10 cellular contexts compared by ENCODE assay signal in the genomic region with DNA sequence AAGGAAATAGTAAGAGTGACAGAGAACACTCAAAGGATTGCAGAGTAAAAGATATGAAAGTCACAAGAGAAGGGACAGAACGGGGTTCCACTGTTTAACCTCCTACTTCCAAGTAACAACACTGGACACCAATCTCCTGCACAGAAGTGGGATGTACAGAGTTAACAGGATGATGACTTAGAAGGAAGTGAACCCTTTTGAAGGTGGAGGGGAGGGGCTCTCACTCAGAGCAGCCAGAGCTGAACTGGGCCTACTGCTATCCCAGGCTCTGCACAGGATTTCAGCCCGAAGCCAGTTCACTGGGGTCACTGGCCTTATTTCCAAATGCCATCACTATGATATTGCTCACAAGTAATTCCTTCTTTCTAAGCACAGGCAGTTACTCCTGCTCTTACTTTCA.
DNase-seq lines count a peak whose midpoint lies in the region; ATAC-seq, FAIRE-seq and TF ChIP-seq lines count a peak whose summit lies in the region.
"Had no signal": no experiment of that assay in that cellular context is flagged by ENCODE, and none has a peak within 500 bp of the region (broad histone marks: within the 10 kb centered on the region; RNA-seq: fewer than 3 reads in every experiment).

No MANE protein-coding gene starts in this region.

- TF ChIP-seq CTCF in A549 (IDR thresholded peaks at IDR 0.05) (no peak), brain (conservative IDR thresholded peaks at IDR 0.05) (no peak), lung (IDR thresholded peaks at IDR 0.05; ENCODE audit: control extremely low read depth, extremely low read depth) (no peak), testis (IDR thresholded peaks at IDR 0.05) (no peak)

- peaks cover 39% of the 10 kb centered on the region for H3K4me1 ChIP-seq in A549
- peaks cover 3 to 9% of the 10 kb centered on the region in 2 donors for H3K4me1 ChIP-seq in lung (ENCODE audit: control insufficient read depth in 2 of 2, insufficient read depth in 2 of 2, low read length in 2 of 2)
- H3K4me1 ChIP-seq in testis, result peaks cover 4% of the 10 kb centered on the region

- CTCF ChIA-PET in A549 (lab: Yijun Ruan, JAX), result no interaction called here

- intact Hi-C loops in testis (cut with DNase I; ENCODE audit: low total_unique reads), result no loop called here

- no peaks in the 10 kb centered on the region for H3K36me3 Mint-ChIP-seq in brain

- H3K36me3 ChIP-seq in lung (ENCODE audit: control insufficient read depth in 2 of 2, insufficient read depth in 2 of 2, low read length in 2 of 2), result no peaks in the 10 kb centered on the region
- no peaks in the 10 kb centered on the region for H3K36me3 ChIP-seq in testis (ENCODE audit: low read depth, missing control alignments)
- H3K36me3 ChIP-seq: neutrophil had no signal

- H3K27ac Mint-ChIP-seq in brain, result peak overlapping the region in 3 of 5 experiments; percentile 71 to 85 (median 84)

- H3K9me3 Mint-ChIP-seq in brain, result no peaks in the 10 kb centered on the region

- POLR2A ChIA-PET in A549 (lab: Yijun Ruan, JAX), result no interaction called here

- H3K4me3 Mint-ChIP-seq in brain, result peak overlapping the region in 2 of 5 experiments; percentile 16 to 50

- H3K4me3 ChIP-seq in A549, result no peak overlapping the region
- no peak overlapping the region for H3K4me3 ChIP-seq in lung
- no peak overlapping the region for H3K4me3 ChIP-seq in testis

- TF ChIP-seq POLR2A in A549 (IDR thresholded peaks at IDR 0.05; ENCODE audit: low read length) (no peak), testis (IDR thresholded peaks at IDR 0.05) (no peak)

- FAIRE-seq in A549 (lab: Jason Lieb, UNC), result no peak

- TF ChIP-seq RAD21 in A549 (conservative IDR thresholded peaks at IDR 0.05 in 1 of 2, IDR thresholded peaks at IDR 0.05 in 1 of 2), result no peak

- H3K4me1 Mint-ChIP-seq in brain, result peaks cover 72% of the 10 kb centered on the region

- H3K27ac ChIP-seq in A549, result peak overlapping the region in 1 of 2 experiments; percentile 60; a peak in 2 of 6 replicates
- H3K27ac ChIP-seq in lung (ENCODE audit: low read depth in 1 of 2, low read length in 1 of 2), result peak overlapping the region; percentile 35 to 76
- peak overlapping the region in 1 of 2 donors; percentile 6 for H3K27ac ChIP-seq in testis
- H3K27ac ChIP-seq: neutrophil had no signal

- DNase-seq in A549 (ENCODE audit: low read depth in 1 of 2, low spot score in 1 of 2) (peak in 1 of 2 experiments; percentile 35), lung (ENCODE audit: low spot score) (no peak), mucosa of gallbladder (ENCODE audit: low spot score) (no peak), NCI-H345 treated with DMSO at 0.1 percent for 48 hours (lab: John Stamatoyannopoulos, UW; ENCODE audit: unreplicated experiment) (no peak), NCI-H2029 (lab: John Stamatoyannopoulos, UW) (no peak), testis (no peak)
- DNase-seq: GDM1 had no signal

- no peaks in the 10 kb centered on the region for H3K9me3 ChIP-seq in A549
- H3K9me3 ChIP-seq in lung (ENCODE audit: control insufficient read depth in 2 of 2, insufficient read depth in 1 of 2, low read length in 1 of 2), result no peaks in the 10 kb centered on the region
- no peaks in the 10 kb centered on the region for H3K9me3 ChIP-seq in testis
- H3K9me3 ChIP-seq: neutrophil had no signal

- WGBS in A549 (ENCODE audit: missing lambda C conversion rate), result 33% methylated on average over 2 of the region's 2 CpGs
- WGBS in lung, 2 donors, result 23 to 33% methylated on average over 2 of the region's 2 CpGs
- WGBS in testis, 2 donors, result 48 to 52% methylated on average over 2 of the region's 2 CpGs

- ATAC-seq in A549 (peak in 1 of 2 experiments; percentile 77; a peak in 4 of 6 replicates), HG02798 (IDR thresholded peaks at IDR 0.05; ENCODE audit: poor library complexity, unreplicated experiment) (peak; percentile 37), lung (ENCODE audit: insufficient read depth, low FRiP score) (no peak)

- no peak for TF ChIP-seq EP300 in A549 (IDR thresholded peaks at IDR 0.05)

- H3K27me3 ChIP-seq in lung (ENCODE audit: control insufficient read depth, insufficient read depth) (no peaks in the 10 kb centered on the region), testis (no peaks in the 10 kb centered on the region)
- H3K27me3 ChIP-seq: neutrophil had no signal

- H3K4me2 ChIP-seq in A549, result peak overlapping the region; percentile 10; the same call in 1 of the 3 replicates

- H3K27me3 Mint-ChIP-seq in brain, result no peaks in the 10 kb centered on the region

TF ChIP-seq in A549, 52 proteins besides CTCF, POLR2A, EP300 and RAD21:
- TF ChIP-seq, protein P1, sequence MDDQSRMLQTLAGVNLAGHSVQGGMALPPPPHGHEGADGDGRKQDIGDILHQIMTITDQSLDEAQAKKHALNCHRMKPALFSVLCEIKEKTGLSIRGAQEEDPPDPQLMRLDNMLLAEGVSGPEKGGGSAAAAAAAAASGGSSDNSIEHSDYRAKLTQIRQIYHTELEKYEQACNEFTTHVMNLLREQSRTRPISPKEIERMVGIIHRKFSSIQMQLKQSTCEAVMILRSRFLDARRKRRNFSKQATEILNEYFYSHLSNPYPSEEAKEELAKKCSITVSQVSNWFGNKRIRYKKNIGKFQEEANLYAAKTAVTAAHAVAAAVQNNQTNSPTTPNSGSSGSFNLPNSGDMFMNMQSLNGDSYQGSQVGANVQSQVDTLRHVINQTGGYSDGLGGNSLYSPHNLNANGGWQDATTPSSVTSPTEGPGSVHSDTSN (IDR thresholded peaks at IDR 0.05), result no peak
- TF ChIP-seq EHF (CRISPR knock-in tag; IDR thresholded peaks at IDR 0.05) (no peak), RCOR1 (IDR thresholded peaks at IDR 0.05; ENCODE audit: low read depth, low read length) (no peak), RARB (CRISPR knock-in tag; IDR thresholded peaks at IDR 0.05) (no peak), FOSL2 (IDR thresholded peaks at IDR 0.05) (no peak), FOSL2 (CRISPR knock-in tag; IDR thresholded peaks at IDR 0.05) (no peak), NR3C1 (IDR thresholded peaks at IDR 0.05) (no peak), NFE2L2 (conservative IDR thresholded peaks at IDR 0.05; ENCODE audit: low read length) (no peak), KDM1A (IDR thresholded peaks at IDR 0.05; ENCODE audit: low read depth) (no peak), HOXB13 (CRISPR knock-in tag; IDR thresholded peaks at IDR 0.05; ENCODE audit: low read depth) (no peak), FOSB (CRISPR knock-in tag; IDR thresholded peaks at IDR 0.05) (no peak)
- TF ChIP-seq, protein P2, sequence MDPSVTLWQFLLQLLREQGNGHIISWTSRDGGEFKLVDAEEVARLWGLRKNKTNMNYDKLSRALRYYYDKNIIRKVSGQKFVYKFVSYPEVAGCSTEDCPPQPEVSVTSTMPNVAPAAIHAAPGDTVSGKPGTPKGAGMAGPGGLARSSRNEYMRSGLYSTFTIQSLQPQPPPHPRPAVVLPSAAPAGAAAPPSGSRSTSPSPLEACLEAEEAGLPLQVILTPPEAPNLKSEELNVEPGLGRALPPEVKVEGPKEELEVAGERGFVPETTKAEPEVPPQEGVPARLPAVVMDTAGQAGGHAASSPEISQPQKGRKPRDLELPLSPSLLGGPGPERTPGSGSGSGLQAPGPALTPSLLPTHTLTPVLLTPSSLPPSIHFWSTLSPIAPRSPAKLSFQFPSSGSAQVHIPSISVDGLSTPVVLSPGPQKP (IDR thresholded peaks at IDR 0.05; ENCODE audit: low read depth, low read length), result no peak
- TF ChIP-seq, protein P3, sequence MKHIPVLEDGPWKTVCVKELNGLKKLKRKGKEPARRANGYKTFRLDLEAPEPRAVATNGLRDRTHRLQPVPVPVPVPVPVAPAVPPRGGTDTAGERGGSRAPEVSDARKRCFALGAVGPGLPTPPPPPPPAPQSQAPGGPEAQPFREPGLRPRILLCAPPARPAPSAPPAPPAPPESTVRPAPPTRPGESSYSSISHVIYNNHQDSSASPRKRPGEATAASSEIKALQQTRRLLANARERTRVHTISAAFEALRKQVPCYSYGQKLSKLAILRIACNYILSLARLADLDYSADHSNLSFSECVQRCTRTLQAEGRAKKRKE (CRISPR knock-in tag; IDR thresholded peaks at IDR 0.05; ENCODE audit: low read depth), result no peak
TF ChIP-seq in A549: peak in this region for 0.
